ENCODE assay signal across 23 cellular contexts in the genomic region with DNA sequence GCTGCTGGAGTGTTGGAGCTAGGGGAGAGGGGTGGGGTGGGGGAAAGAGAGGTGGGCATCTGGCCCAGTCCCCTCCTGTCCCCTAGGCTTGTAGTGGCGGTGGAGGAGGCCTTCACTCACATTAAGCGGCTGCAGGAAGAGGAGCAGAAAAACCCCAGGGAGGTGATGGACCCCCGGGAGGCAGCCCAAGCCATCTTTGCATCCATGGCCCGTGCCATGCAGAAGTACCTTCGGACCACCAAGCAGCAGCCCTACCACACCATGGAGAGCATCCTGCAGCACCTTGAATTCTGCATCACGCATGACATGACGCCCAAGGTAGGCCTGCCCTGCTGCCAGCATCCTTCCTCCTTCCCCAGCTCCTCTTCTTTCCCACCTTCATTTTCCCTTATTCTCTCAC. TPM values are rescaled to one million over a fixed set of nuclear protein-coding genes. Genes with fewer than 3 reads are reported as not detected.
DNase-seq lines count a peak whose midpoint lies in the region; FAIRE-seq and TF ChIP-seq lines count a peak whose summit lies in the region.
"Had no signal": no experiment of that assay in that cellular context is flagged by ENCODE, and none has a peak within 500 bp of the region (broad histone marks: within the 10 kb centered on the region; RNA-seq: fewer than 3 reads in every experiment).

No MANE protein-coding gene starts in this region.

- WGBS in H1 (ENCODE audit: extremely low coverage in 1 of 2, insufficient coverage in 1 of 2, insufficient read length in 1 of 2, insufficient replicate concordance in 2 of 2, low coverage in 1 of 2, low lambda C conversion rate in 2 of 2, missing lambda C conversion rate in 1 of 2), 2 experiments = 88% methylated on average over 6 of the region's 7 CpGs; no CpG with 5 or more reads in 1 of the 2 experiments
- WGBS in neuronal stem cell (ENCODE audit: extremely low coverage in 2 of 2, insufficient read length in 2 of 2, insufficient replicate concordance in 1 of 2), 2 donors = no CpG with 5 or more reads among the region's 7 CpGs

- H3K9ac ChIP-seq in H1 (replicated peaks in 1 of 4; ENCODE audit: extremely low read depth in 1 of 4, low read depth in 3 of 4, low read length in 3 of 4) (no peak overlapping the region), neuronal stem cell (ENCODE audit: low read depth, low read length, poor library complexity) (no peak overlapping the region)
- H3K9ac ChIP-seq: BLaER1 had no signal

- H3K79me1 ChIP-seq in H1 (ENCODE audit: low read depth, low read length) (no peaks in the 10 kb centered on the region), neuronal stem cell (ENCODE audit: low read depth, low read length) (peaks cover 5% of the 10 kb centered on the region)

- H2BK15ac ChIP-seq in H1 (ENCODE audit: low read length) (no peak overlapping the region), neuronal stem cell (ENCODE audit: low read length) (no peak overlapping the region)

- H3K18ac ChIP-seq in H1 (ENCODE audit: extremely low read depth, low read length) (no peak overlapping the region), neuronal stem cell (ENCODE audit: low read length) (no peak overlapping the region)

- no peaks in the 10 kb centered on the region for H3K79me2 ChIP-seq in H1 (ENCODE audit: control insufficient read depth in 1 of 2, insufficient read depth in 2 of 2, low read length in 2 of 2)

- TF ChIP-seq CTCF in GM13976 (IDR thresholded peaks at IDR 0.05; ENCODE audit: borderline replicate concordance, control extremely low read depth, extremely low read depth, insufficient read depth, missing control alignments) = no peak
- TF ChIP-seq CTCF in H1 (IDR thresholded peaks at IDR 0.05; ENCODE audit: control extremely low read depth in 1 of 3, insufficient read depth in 1 of 3, low read depth in 1 of 3, low read length in 3 of 3) = no peak

- H2BK5ac ChIP-seq in H1 (ENCODE audit: low read depth, low read length) (no peak overlapping the region), neuronal stem cell (ENCODE audit: low read length) (no peak overlapping the region)

- no peak overlapping the region for H4K5ac ChIP-seq in H1 (ENCODE audit: insufficient read length, low read depth, low read length)

- H3K4me3 ChIP-seq in H1 (ENCODE audit: extremely low read depth in 1 of 4, insufficient read depth in 2 of 4, low read depth in 3 of 4, low read length in 4 of 4) = no peak overlapping the region
- no peak overlapping the region for H3K4me3 ChIP-seq in neuronal stem cell (ENCODE audit: low read length in 2 of 2)
- no peak overlapping the region for H3K4me3 ChIP-seq in HAP-1
- H3K4me3 ChIP-seq: BLaER1, GM23338 had no signal

- POLR2A ChIA-PET in H1 (lab: Charles Lee; ENCODE audit: partially characterized antibody) = no interaction called here

- peak overlapping the region; percentile 69; the same call in 1 of the 2 replicates for H4K8ac ChIP-seq in H1 (ENCODE audit: extremely low read depth, insufficient read depth, low read length)
- H4K8ac ChIP-seq in neuronal stem cell (ENCODE audit: low read depth, low read length) = no peak overlapping the region

- H3K27ac ChIP-seq in H1 (ENCODE audit: low read depth, low read length) = no peak overlapping the region
- H3K27ac ChIP-seq in neuronal stem cell (replicated peaks; ENCODE audit: low read length) = no peak overlapping the region
- H3K27ac ChIP-seq: 22Rv1, BLaER1, C4-2B had no signal

- no peak overlapping the region for H2AK5ac ChIP-seq in H1 (ENCODE audit: low read depth, low read length)
- no peak overlapping the region for H2AK5ac ChIP-seq in neuronal stem cell (ENCODE audit: low read depth, low read length)

- H3K4me2 ChIP-seq in H1 (ENCODE audit: insufficient read depth in 1 of 2, low read depth in 2 of 2, low read length in 2 of 2) (no peak overlapping the region), neuronal stem cell (ENCODE audit: insufficient read depth, low read length, poor library complexity, severe bottlenecking) (no peak overlapping the region)
- H3K4me2 ChIP-seq: BLaER1, GM23338 had no signal

- H3K4ac ChIP-seq in H1 (replicated peaks; ENCODE audit: insufficient read length, low read depth, low read length) = no peak overlapping the region
- no peak overlapping the region for H3K4ac ChIP-seq in neuronal stem cell (ENCODE audit: low read length)

- H2BK12ac ChIP-seq in H1 (ENCODE audit: low read depth, low read length) (no peak overlapping the region), neuronal stem cell (ENCODE audit: low read length) (no peak overlapping the region)

- in situ Hi-C loops in GM13976 (cut with MboI; ENCODE audit: low sequenced_read_pairs, unreplicated experiment) = loop anchor here (25.0 kb wide), 1 partner anchor 538 kb away; a partner anchor contains a TSS
- in situ Hi-C loops in HAP-1 (cut with MboI; ENCODE audit: low sequenced_read_pairs) = no loop called here

- H4K20me1 ChIP-seq in H1 (replicated peaks in 1 of 2; ENCODE audit: control insufficient read depth in 1 of 2, insufficient read depth in 2 of 2, low read length in 2 of 2) = peaks cover 3 to 14% of the 10 kb centered on the region in 2 experiments
- H4K20me1 ChIP-seq: BLaER1 had no signal

- H3K36me3 ChIP-seq in H1 (ENCODE audit: control insufficient read depth in 2 of 4, insufficient read depth in 4 of 4, low read length in 3 of 4) = peaks cover 18 to 66% (median 49%) of the 10 kb centered on the region in 4 experiments
- H3K36me3 ChIP-seq in neuronal stem cell (replicated peaks in 1 of 2; ENCODE audit: control insufficient read depth in 2 of 2, insufficient read depth in 2 of 2, low read length in 2 of 2) = peaks cover 66 to 98% of the 10 kb centered on the region in 2 donors
- H3K36me3 ChIP-seq in HAP-1 (replicated peaks) = peaks cover 11% of the 10 kb centered on the region

- H2AFZ ChIP-seq in H1 (ENCODE audit: low read length) = no peak overlapping the region
- H2AFZ ChIP-seq in neuronal stem cell (ENCODE audit: low read length) = no peak overlapping the region
- H2AFZ ChIP-seq: GM23338 had no signal

- H3K23me2 ChIP-seq in H1 (ENCODE audit: low read depth, low read length) = no peaks in the 10 kb centered on the region; the same call in 1 of the 2 replicates

- H3K14ac ChIP-seq in H1 (ENCODE audit: insufficient read length) (no peak overlapping the region), neuronal stem cell (ENCODE audit: low read length) (no peak overlapping the region)

- no peaks in the 10 kb centered on the region for H3K27me3 ChIP-seq in H1 (replicated peaks in 1 of 4; ENCODE audit: control insufficient read depth in 3 of 4, extremely low read depth in 1 of 4, insufficient read depth in 3 of 4, low read length in 3 of 4)
- H3K27me3 ChIP-seq in neuronal stem cell (ENCODE audit: control insufficient read depth in 3 of 3, insufficient read depth in 3 of 3, low read depth in 1 of 3, low read length in 3 of 3) = no peaks in the 10 kb centered on the region
- H3K27me3 ChIP-seq in HAP-1 (ENCODE audit: low read depth) = no peaks in the 10 kb centered on the region
- H3K27me3 ChIP-seq: BLaER1 had no signal

- H3K56ac ChIP-seq in H1 (replicated peaks; ENCODE audit: insufficient read length, low read depth, low read length) = no peak overlapping the region

- H3K23ac ChIP-seq in H1 (ENCODE audit: insufficient read length) = no peak overlapping the region
- peak overlapping the region; percentile 39 for H3K23ac ChIP-seq in neuronal stem cell (ENCODE audit: low read depth, low read length, poor library complexity)

- H4K91ac ChIP-seq in H1 (replicated peaks; ENCODE audit: insufficient read length, low read length) (no peak overlapping the region), neuronal stem cell (ENCODE audit: low read depth, low read length, poor library complexity) (no peak overlapping the region)

- no peak for TF ChIP-seq POLR2A in H1 (IDR thresholded peaks at IDR 0.05; ENCODE audit: control extremely low read depth in 1 of 2, low read depth in 2 of 2, low read length in 2 of 2)

- TF ChIP-seq EP300 in H1 (IDR thresholded peaks at IDR 0.05; ENCODE audit: borderline replicate concordance in 1 of 2, low read depth in 2 of 2, low read length in 2 of 2) = no peak

- no peak overlapping the region for H2BK120ac ChIP-seq in H1 (replicated peaks; ENCODE audit: low read depth, low read length)
- no peak overlapping the region for H2BK120ac ChIP-seq in neuronal stem cell (ENCODE audit: low read depth, low read length)

- no peak for FAIRE-seq in H1 (lab: Jason Lieb, UNC)
- FAIRE-seq: A204.1, G401.6, GM12892, GM19239, H54 had no signal

- no peaks in the 10 kb centered on the region for H3K4me1 ChIP-seq in H1 (replicated peaks in 1 of 4; ENCODE audit: control insufficient read depth in 3 of 4, insufficient read depth in 4 of 4, low read length in 3 of 4)
- H3K4me1 ChIP-seq in neuronal stem cell (ENCODE audit: control insufficient read depth in 2 of 2, insufficient read depth in 1 of 2, low read depth in 1 of 2, low read length in 2 of 2) = peaks cover 0 to 2% of the 10 kb centered on the region in 2 donors
- no peaks in the 10 kb centered on the region for H3K4me1 ChIP-seq in HAP-1
- H3K4me1 ChIP-seq: Caco-2 had no signal

- TF ChIP-seq RAD21 in H1 (IDR thresholded peaks at IDR 0.05 in 1 of 2, conservative IDR thresholded peaks at IDR 0.05 in 1 of 2; ENCODE audit: low read depth in 2 of 2, low read length in 2 of 2) = no peak

- no peaks in the 10 kb centered on the region for H3K9me3 ChIP-seq in H1 (ENCODE audit: insufficient read depth in 2 of 2, low read depth in 1 of 2, low read length in 1 of 2)
- H3K9me3 ChIP-seq in neuronal stem cell (replicated peaks in 1 of 2; ENCODE audit: control insufficient read depth in 2 of 2, insufficient read depth in 1 of 2, low read depth in 1 of 2, low read length in 2 of 2) = no peaks in the 10 kb centered on the region
- H3K9me3 ChIP-seq in HAP-1 = no peaks in the 10 kb centered on the region
- H3K9me3 ChIP-seq: BLaER1, Caco-2 had no signal

- CTCF ChIA-PET in H1 (lab: Charles Lee; ENCODE audit: partially characterized antibody) = interaction anchor here (1.3 kb wide), 1 partner anchor 11 kb away, joined by 3 read pairs; no protein-coding TSS in a partner anchor

- H2BK20ac ChIP-seq in H1 (ENCODE audit: low read length) = no peak overlapping the region

- peak; percentile 35 for DNase-seq in activated CD8-positive, alpha-beta memory T cell treated with anti-CD3 and anti-CD28 coated beads for 24 hours
- no peak for DNase-seq in activated CD8-positive, alpha-beta memory T cell treated with anti-CD3 and anti-CD28 coated beads, Interleukin-2, amount 50 U/mL, for 4 hours
- peak; percentile 5 for DNase-seq in GM13976 (ENCODE audit: low spot score)
- peak in 1 of 2 experiments; percentile 8 for DNase-seq in H1 (ENCODE audit: low read depth in 1 of 2, low spot score in 2 of 2)
- no peak for DNase-seq in neuronal stem cell (ENCODE audit: low spot score)
- no peak for DNase-seq in central memory CD4-positive, alpha-beta T cell
- no peak for DNase-seq in NCI-H1092 (lab: John Stamatoyannopoulos, UW)
- no peak for DNase-seq in HAP-1 (ENCODE audit: low spot score in 2 of 2)
- DNase-seq: Caco-2; CD4-positive, CD25-positive, alpha-beta regulatory T cell; DMS153; DND-41; HCEC 1CT had no signal

RNA-seq across cellular contexts. Expression of a gene that starts 23.6 kb away (rescaled TPM):
- total RNA-seq in H1 (2021; fragmentation: NEBNext Ultra II Directional; extraction: Animal tissue kit (Norgen Biotek cat#: 25700)) = 62.5 TPM in 2 replicates
- polyA plus RNA-seq in H1 (2011; rRNA removed) = 112 and 118 TPM in 2 replicates
- 75.0 TPM for polyA plus RNA-seq in H1 (2011; cell fraction: cytosol; rRNA removed)
- polyA plus RNA-seq in H1 (2011; cell fraction: nucleus; rRNA removed) = 107 TPM
- 42.1 to 48.3 TPM (median 44.3 TPM) in 4 replicates for polyA plus RNA-seq in H1 (2012, experiment 1 of 2)
- polyA plus RNA-seq in H1 (2012, experiment 2 of 2) = 34.6 TPM
- polyA plus RNA-seq in H1 (2013, experiment 1 of 2) = 52.7 TPM
- polyA plus RNA-seq in H1 (2013, experiment 2 of 2) = 58.7 TPM
- 62.0 and 65.0 TPM in 2 replicates for polyA minus RNA-seq in H1 (2011; rRNA and poly(A)+ RNA removed)
- 27.4 TPM for polyA minus RNA-seq in H1 (2011; cell fraction: cytosol; rRNA and poly(A)+ RNA removed)
- 26.2 TPM for polyA minus RNA-seq in H1 (2011; cell fraction: nucleus; rRNA and poly(A)+ RNA removed)
- polyA plus RNA-seq in neuronal stem cell (2013, experiment 1 of 2) = 72.6 TPM
- polyA plus RNA-seq in neuronal stem cell (2013, experiment 2 of 2) = 74.1 TPM
- total RNA-seq: CD8-positive, alpha-beta T cell had no signal
- polyA plus RNA-seq: CD4-positive, CD25-positive, alpha-beta regulatory T cell had no signal

RNA-seq across cellular contexts. Expression of a gene that starts 57.1 kb away (rescaled TPM):
- total RNA-seq in H1 (2021; fragmentation: NEBNext Ultra II Directional; extraction: Animal tissue kit (Norgen Biotek cat#: 25700)) = 0.39 and 0.48 TPM in 2 replicates
- polyA plus RNA-seq in H1 (2011; rRNA removed) = 0.91 and 1.2 TPM in 2 replicates
- 0.75 TPM for polyA plus RNA-seq in H1 (2011; cell fraction: cytosol; rRNA removed)
- 2.0 TPM for polyA plus RNA-seq in H1 (2011; cell fraction: nucleus; rRNA removed)
- 0.61 to 0.89 TPM (median 0.72 TPM) in 4 replicates for polyA plus RNA-seq in H1 (2012, experiment 1 of 2)
- 0.30 TPM for polyA plus RNA-seq in H1 (2012, experiment 2 of 2)
- polyA plus RNA-seq in H1 (2013, experiment 1 of 2) = 0.59 TPM
- 0.46 TPM for polyA plus RNA-seq in H1 (2013, experiment 2 of 2)
- 0.27 and 0.98 TPM in 2 replicates for polyA minus RNA-seq in H1 (2011; rRNA and poly(A)+ RNA removed)
- not detected for polyA minus RNA-seq in H1 (2011; cell fraction: cytosol; rRNA and poly(A)+ RNA removed)
- polyA minus RNA-seq in H1 (2011; cell fraction: nucleus; rRNA and poly(A)+ RNA removed) = 0.80 TPM
- polyA plus RNA-seq in neuronal stem cell (2013, experiment 1 of 2) = 1.0 TPM
- polyA plus RNA-seq in neuronal stem cell (2013, experiment 2 of 2) = 1.3 TPM
- total RNA-seq: CD4-positive, CD25-positive, alpha-beta regulatory T cell had no signal

Comparison
In these comparisons a context has a peak if more than half of its experiments do, and no peak if none do; other contexts are left out.
1. DNase-seq: peak in activated CD8-positive, alpha-beta memory T cell treated with anti-CD3 and anti-CD28 coated beads for 24 hours (single experiment) and GM13976 (single experiment); none in activated CD8-positive, alpha-beta memory T cell treated with anti-CD3 and anti-CD28 coated beads, Interleukin-2, amount 50 U/mL, for 4 hours (single experiment), neuronal stem cell (single experiment), central memory CD4-positive, alpha-beta T cell (single experiment), NCI-H1092 (single experiment) and HAP-1 (0 of 2).